Comparison of ENCODE assay signal across 8 cellular contexts in the genomic region with DNA sequence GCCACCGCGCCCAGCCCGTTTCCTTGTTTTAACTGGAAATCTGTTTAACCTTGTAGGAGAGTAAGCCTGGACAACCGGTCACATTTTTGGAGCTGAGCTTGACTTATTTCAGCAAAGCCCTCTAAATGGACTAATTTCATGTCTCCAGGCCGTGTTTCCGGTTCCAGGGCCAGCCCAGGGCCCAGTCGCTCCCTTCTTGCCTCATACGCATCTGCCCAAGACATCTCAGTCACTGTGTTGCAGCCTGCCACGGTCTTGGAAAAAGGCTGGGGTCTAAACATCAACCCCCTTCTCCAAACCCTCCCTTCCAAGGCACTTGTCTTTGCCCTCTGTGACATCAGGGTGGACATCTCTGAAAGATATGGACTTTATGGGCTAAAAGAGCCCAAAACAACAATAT. TPM values are rescaled to one million over a fixed set of nuclear protein-coding genes. Genes with fewer than 3 reads are reported as not detected.
"Had no signal": no experiment of that assay in that cellular context is flagged by ENCODE, and none has a peak within 500 bp of the region (broad histone marks: within the 10 kb centered on the region; RNA-seq: fewer than 3 reads in every experiment).

No MANE protein-coding gene starts in this region.

- H3K9me3 Mint-ChIP-seq: GM23338, H9 had no signal

- H2AFZ ChIP-seq: GM23338 had no signal

- DNase-seq: H9, HCEC 1CT had no signal

- H3K4me3 ChIP-seq: GM23338, K562 had no signal

- H3K4me2 ChIP-seq: GM23338 had no signal

- ATAC-seq: GM23338, HepG2, K562 had no signal

- H3K4me3 Mint-ChIP-seq: GM23338, H9 had no signal

- H3K27ac ChIP-seq: HL-60 had no signal

- H3K27ac Mint-ChIP-seq: GM23338, H9 had no signal

RNA-seq across cellular contexts. Expression of a gene that starts 28.3 kb away (rescaled TPM):
- total RNA-seq: HepG2, HT1080 had no signal
- polyA plus RNA-seq: HepG2 had no signal

RNA-seq across cellular contexts. Expression of a gene that starts 28.3 kb away (rescaled TPM):
- total RNA-seq: H1, H9, HT1080 had no signal
- polyA plus RNA-seq: GM23338 had no signal
